ENCODE assay signal across 9 cellular contexts in the genomic region with DNA sequence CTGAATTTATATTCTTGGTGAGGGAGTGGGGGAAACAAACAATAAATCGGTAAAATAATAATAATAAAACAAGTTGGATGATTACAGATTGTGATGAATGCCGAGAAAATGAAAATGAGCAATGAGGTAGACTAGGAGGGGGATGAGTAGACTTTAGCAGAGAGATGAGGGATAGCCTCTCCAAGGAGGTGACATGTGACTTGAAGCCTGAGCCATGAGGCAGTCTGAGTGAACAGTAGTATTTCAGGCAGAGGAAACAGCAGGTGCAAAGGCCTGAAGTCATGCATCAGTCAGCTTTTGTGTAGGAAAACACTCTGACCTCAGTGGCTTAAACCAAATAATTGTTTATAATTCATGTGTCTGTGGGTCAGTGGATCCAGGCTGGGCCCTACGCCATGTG. TPM values are rescaled to one million over a fixed set of nuclear protein-coding genes. Genes with fewer than 3 reads are reported as not detected.
"Had no signal": no experiment of that assay in that cellular context is flagged by ENCODE, and none has a peak within 500 bp of the region (broad histone marks: within the 10 kb centered on the region; RNA-seq: fewer than 3 reads in every experiment).

No MANE protein-coding gene starts in this region.

- H3K4me3 ChIP-seq: GM12878 had no signal

- DNase-seq: GDM1, GF-D8 had no signal

- FAIRE-seq: G401.6, GM12878, GM12891, GM12892, GM18507, GM19239 had no signal

- ATAC-seq: GM12878 had no signal

RNA-seq across cellular contexts. Expression of a gene that starts 4.6 kb away (rescaled TPM):
- total RNA-seq: G401, GM12878 had no signal

RNA-seq across cellular contexts. Expression of a gene that starts 29.9 kb away (rescaled TPM):
- total RNA-seq: G401, GM12878 had no signal
- polyA plus RNA-seq: GM12878 had no signal
